25 cellular contexts compared by ENCODE assay signal in genomic region chr7:22557167-22557566, GRCh38. TPM values are rescaled to one million over a fixed set of nuclear protein-coding genes. Genes with fewer than 3 reads are reported as not detected.
"Had no signal": no experiment of that assay in that cellular context is flagged by ENCODE, and none has a peak within 500 bp of the region (broad histone marks: within the 10 kb centered on the region; RNA-seq: fewer than 3 reads in every experiment).

No MANE protein-coding gene starts in this region.

- H3K79me2 ChIP-seq: hepatocyte had no signal

- H3K27ac ChIP-seq: hepatocyte, left ventricle myocardium inferior, ovary, skin epidermis, stomach, testis, thyroid gland, transverse colon, uterus had no signal

- H2AFZ ChIP-seq: hepatocyte had no signal

- H3K27ac Mint-ChIP-seq: mesothelial cell of epicardium; naive thymus-derived CD4-positive, alpha-beta T cell; natural killer cell treated with Interleukin-12 subunit alpha and Interleukin-12 subunit beta and Interleukin-15 and Interleukin-18, amount 100 ng/mL, for 72 hours; progenitor cell of endocrine pancreas had no signal

- H3K27me3 ChIP-seq: hepatocyte, ovary, testis, thyroid gland, uterus had no signal

- H3K9me3 Mint-ChIP-seq: mesothelial cell of epicardium; naive thymus-derived CD4-positive, alpha-beta T cell; natural killer cell treated with Interleukin-12 subunit alpha and Interleukin-12 subunit beta and Interleukin-15 and Interleukin-18, amount 100 ng/mL, for 72 hours; stimulated activated naive B cell treated with anti-CD40 and anti-IgM and Interleukin-4, amounts not matched to agents 10 μg/mL and 1 μg/mL and 100 μg/mL, for 72 hours had no signal

- H3K36me3 ChIP-seq: left ventricle myocardium inferior, ovary, stomach, thyroid gland, transverse colon, uterus had no signal

- H3K4me3 Mint-ChIP-seq: mesothelial cell of epicardium; naive thymus-derived CD4-positive, alpha-beta T cell; natural killer cell treated with Interleukin-12 subunit alpha and Interleukin-12 subunit beta and Interleukin-15 and Interleukin-18, amount 100 ng/mL, for 72 hours; stimulated activated naive B cell treated with anti-CD40 and anti-IgM and Interleukin-4, amounts not matched to agents 10 μg/mL and 1 μg/mL and 100 μg/mL, for 72 hours had no signal

- H3K9me3 ChIP-seq: left ventricle myocardium inferior, ovary, stomach, testis, thyroid gland, transverse colon, uterus had no signal

- DNase-seq: islet precursor cell; left ventricle myocardium inferior; mesendoderm; naive thymus-derived CD4-positive, alpha-beta T cell; ovary; right cardiac atrium; stimulated activated CD4-positive, alpha-beta T cell treated with anti-CD3 and anti-CD28 coated beads, Interleukin-12 subunit alpha, Interleukin-12 subunit beta, amount 100 ng/mL, for 4 hours; stimulated activated CD4-positive, alpha-beta T cell treated with anti-CD3 and anti-CD28 coated beads, Interleukin-15, amount 100 ng/mL, for 24 hours; stimulated activated CD4-positive, alpha-beta T cell treated with anti-CD3 and anti-CD28 coated beads, Interleukin-2, amount 100 ng/mL, for 24 hours; stimulated activated CD4-positive, alpha-beta T cell treated with anti-CD3 and anti-CD28 coated beads, Interleukin-4, amount 100 ng/mL, for 1 hour; stimulated activated naive B cell treated with anti-CD40 and anti-IgM and Interleukin-4, amounts not matched to agents 10 μg/mL and 1 μg/mL and 100 μg/mL, for 72 hours; stimulated activated naive CD8-positive, alpha-beta T cell treated with anti-CD3 and anti-CD28 coated beads, Interleukin-15, Interleukin-2, amounts not matched to agents 100 U/mL and 50 U/mL, for 24 hours; stomach; testis; thyroid gland; transverse colon; uterus had no signal

- H3K4me2 ChIP-seq: hepatocyte had no signal

- H3K36me3 Mint-ChIP-seq: mesothelial cell of epicardium; naive thymus-derived CD4-positive, alpha-beta T cell; natural killer cell treated with Interleukin-12 subunit alpha and Interleukin-12 subunit beta and Interleukin-15 and Interleukin-18, amount 100 ng/mL, for 72 hours had no signal

- ATAC-seq: naive thymus-derived CD4-positive, alpha-beta T cell; natural killer cell treated with Interleukin-12 subunit alpha and Interleukin-12 subunit beta and Interleukin-15 and Interleukin-18, amount 100 ng/mL, for 72 hours; right cardiac atrium; sciatic nerve; stimulated activated naive B cell treated with anti-CD40 and anti-IgM and Interleukin-4, amounts not matched to agents 10 μg/mL and 1 μg/mL and 100 μg/mL, for 72 hours; stimulated activated naive CD8-positive, alpha-beta T cell treated with anti-CD3 and anti-CD28 coated beads, Interleukin-15, Interleukin-2, amounts not matched to agents 100 U/mL and 50 U/mL, for 24 hours had no signal

- H3K4me3 ChIP-seq: hepatocyte, left ventricle myocardium inferior, lung, ovary, skin epidermis, stomach, testis, thyroid gland, transverse colon, uterus had no signal

RNA-seq across cellular contexts. Expression of gene STEAP1B, which starts 57.2 kb away (rescaled TPM):
- total RNA-seq: hepatocyte, kidney epithelial cell had no signal
- polyA plus RNA-seq: naive thymus-derived CD4-positive, alpha-beta T cell had no signal
